8 cellular contexts compared by ENCODE assay signal in the genomic region with DNA sequence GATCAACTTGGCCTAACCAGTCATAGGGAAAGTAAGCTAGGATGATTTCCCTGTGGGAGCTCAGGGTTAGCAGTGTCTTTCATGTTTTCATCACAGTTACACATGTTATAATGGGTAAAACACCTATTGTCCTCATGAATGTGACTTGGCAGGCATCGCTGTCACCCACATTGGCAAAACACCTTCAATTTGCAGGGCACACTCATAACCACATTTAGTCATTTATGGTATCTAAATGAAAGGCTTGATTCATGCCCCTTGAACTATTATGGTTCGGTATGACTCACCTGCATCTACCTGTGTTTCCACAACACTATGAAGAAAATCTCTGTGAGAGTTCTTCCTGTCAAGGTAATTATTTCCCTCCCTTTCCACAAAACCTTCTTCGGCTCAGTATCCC. TPM values are rescaled to one million over a fixed set of nuclear protein-coding genes. Genes with fewer than 3 reads are reported as not detected.
DNase-seq lines count a peak whose midpoint lies in the region; ATAC-seq and TF ChIP-seq lines count a peak whose summit lies in the region.

No MANE protein-coding gene starts in this region.

- peak; percentile 25 for TF ChIP-seq RAD21 in HCT116 (IDR thresholded peaks at IDR 0.05; ENCODE audit: low read depth)

- CTCF ChIA-PET in HCT116 (lab: Charles Lee) = interaction anchor here (0.6 to 3.5 kb wide), 20 partner anchors 10 to 1019 kb away, joined by 3 to 39 read pairs (median 5); a partner anchor contains a TSS

- 83% methylated on average over 3 of the region's 3 CpGs for whole genome bisulfite sequencing in right cardiac atrium

- RAD21 ChIA-PET in HCT116 (lab: Charles Lee; ENCODE audit: low non-redundant PET in 1 of 2, low total read pairs in 2 of 2, uncharacterized antibody in 2 of 2, unreplicated experiment in 2 of 2) = interaction anchor here in 1 of 2 experiments (0.6 to 1.1 kb wide), 2 partner anchors 85 to 112 kb away, joined by 3 to 9 read pairs; no protein-coding TSS in a partner anchor

- no peaks in the 10 kb centered on the region for H3K79me2 ChIP-seq in HCT116 (ENCODE audit: insufficient read depth, low read length)

- no peaks in the 10 kb centered on the region for H3K9me3 ChIP-seq in HCT116 (ENCODE audit: control insufficient read depth in 1 of 2, insufficient read depth in 1 of 2, low read depth in 1 of 2, low read length in 2 of 2)
- H3K9me3 ChIP-seq in lower lobe of right lung = no peaks in the 10 kb centered on the region
- no peaks in the 10 kb centered on the region for H3K9me3 ChIP-seq in right cardiac atrium (ENCODE audit: control insufficient read depth, low read length)

- TF ChIP-seq POLR2A in HCT116 (IDR thresholded peaks at IDR 0.05; ENCODE audit: borderline replicate concordance, extremely low read depth, insufficient read depth, insufficient read length) = no peak

- H3K36me3 ChIP-seq in HCT116 (ENCODE audit: control insufficient read depth in 1 of 2, insufficient read depth in 2 of 2, low read length in 2 of 2) (no peaks in the 10 kb centered on the region), lower lobe of right lung (no peaks in the 10 kb centered on the region)

- ATAC-seq in GM18511 (IDR thresholded peaks at IDR 0.05; ENCODE audit: unreplicated experiment) (peak; percentile 62), HCT116 (peak; percentile 86), lower lobe of right lung (peak; percentile 53 to 89), right cardiac atrium (no peak)

- peak overlapping the region; percentile 21; the same call in 1 of the 2 replicates for H3K27ac ChIP-seq in HCT116 (ENCODE audit: low read depth, low read length)
- H3K27ac ChIP-seq in lower lobe of right lung = no peak overlapping the region
- H3K27ac ChIP-seq in right cardiac atrium (ENCODE audit: low read length) = no peak overlapping the region

- no peaks in the 10 kb centered on the region for H3K27me3 ChIP-seq in HCT116 (ENCODE audit: insufficient read depth, low read length)
- no peaks in the 10 kb centered on the region for H3K27me3 ChIP-seq in lower lobe of right lung (ENCODE audit: low read depth)
- H3K27me3 ChIP-seq in right cardiac atrium (ENCODE audit: control insufficient read depth, insufficient read depth) = no peaks in the 10 kb centered on the region

- H3K4me2 ChIP-seq in HCT116 (ENCODE audit: low read length) = peak overlapping the region; percentile 55

- peak overlapping the region in 1 of 2 experiments; percentile 6; a peak in 1 of 4 replicates for H3K4me3 ChIP-seq in HCT116 (replicated peaks in 1 of 2; ENCODE audit: low read depth in 1 of 2, low read length in 2 of 2)
- H3K4me3 ChIP-seq in lower lobe of right lung = no peak overlapping the region
- no peak overlapping the region for H3K4me3 ChIP-seq in right cardiac atrium (ENCODE audit: low read length)

- H3K4me1 ChIP-seq in HCT116 (ENCODE audit: control insufficient read depth in 1 of 2, insufficient read depth in 2 of 2, low read length in 2 of 2) (peaks cover 16 to 32% of the 10 kb centered on the region in 2 experiments), lower lobe of right lung (peaks cover 36% of the 10 kb centered on the region), right cardiac atrium (ENCODE audit: control insufficient read depth, insufficient read depth, low read length) (no peaks in the 10 kb centered on the region)

- DNase-seq in HCT116 (ENCODE audit: low read depth, low spot score) (peak; percentile 89), NCI-H774 (lab: John Stamatoyannopoulos, UW) (peak; percentile 60), lower lobe of right lung (no peak), NOMO-1 (lab: John Stamatoyannopoulos, UW; ENCODE audit: unreplicated experiment in 2 of 2) (no peak), right cardiac atrium (no peak), T1000 (lab: John Stamatoyannopoulos, UW) (no peak), NOMO-1 treated with dmso at 0.1 percent for 144 hours (lab: John Stamatoyannopoulos, UW; ENCODE audit: unreplicated experiment) (no peak)

- BruUV-seq in HCT116 (replicated peaks; lab: Mats Ljungman, UMichigan) = no TSS peak

- no peak overlapping the region for H3K9ac ChIP-seq in HCT116 (ENCODE audit: low read length)

- intact Hi-C loops in HCT116 (cut with micrococcal nuclease) (loop anchor here (1.0 to 2.0 kb wide), 3 partner anchors 49 to 89 kb away; a partner anchor contains a TSS), lower lobe of right lung (cut with DNase I) (loop anchor here (5.0 kb wide), 1 partner anchor 86 kb away; no protein-coding TSS in a partner anchor), right cardiac atrium (cut with DNase I) (loop anchor here in 3 of 4 donors (2.0 to 5.0 kb wide), 2 partner anchors 86 to 89 kb away; a partner anchor contains a TSS)

- no peaks in the 10 kb centered on the region for H4K20me1 ChIP-seq in HCT116 (ENCODE audit: insufficient read depth)

- no peaks in the 10 kb centered on the region for H3K9me2 ChIP-seq in HCT116 (ENCODE audit: insufficient read depth)

- TF ChIP-seq CTCF in HCT116 (IDR thresholded peaks at IDR 0.05 in 2 of 3, conservative IDR thresholded peaks at IDR 0.05 in 1 of 3; ENCODE audit: borderline replicate concordance in 1 of 3, insufficient read depth in 1 of 3, low read depth in 2 of 3, low read length in 2 of 3) = no peak
- no peak for TF ChIP-seq CTCF in lower lobe of right lung (IDR thresholded peaks at IDR 0.05)

- no peak overlapping the region for H2AFZ ChIP-seq in HCT116 (ENCODE audit: low read depth, low read length, poor library complexity, severe bottlenecking)

- POLR2A ChIA-PET in HCT116 (lab: Charles Lee) = interaction anchor here (1.7 kb wide), 1 partner anchor 89 kb away, joined by 7 read pairs; a partner anchor contains a TSS

TF ChIP-seq in HCT116, 20 proteins besides CTCF, POLR2A, EP300 and RAD21 (continues in another document):
- TF ChIP-seq TCF7L2 (IDR thresholded peaks at IDR 0.05; ENCODE audit: borderline replicate concordance, extremely low read depth, insufficient read depth, insufficient read length) (peak; percentile 65), ZNF274 (IDR thresholded peaks at IDR 0.05; ENCODE audit: low read depth, low read length) (no peak), EGR1 (IDR thresholded peaks at IDR 0.05; ENCODE audit: low read depth) (peak; percentile 53), CBX3 (IDR thresholded peaks at IDR 0.05; ENCODE audit: low read depth) (peak; percentile 96), POLR2AphosphoS5 (IDR thresholded peaks at IDR 0.05; ENCODE audit: low read depth, low read length) (peak; percentile 26; the same call in 1 of the 2 replicates), SIN3A (IDR thresholded peaks at IDR 0.05; ENCODE audit: low read depth) (peak; percentile 91), JUND (IDR thresholded peaks at IDR 0.05) (peak; percentile 96), SP1 (IDR thresholded peaks at IDR 0.05; ENCODE audit: low read depth) (peak; percentile 91), EZH2phosphoT487 (IDR thresholded peaks at IDR 0.05; ENCODE audit: borderline replicate concordance) (no peak), EZH2 (IDR thresholded peaks at IDR 0.05) (no peak), CEBPB (IDR thresholded peaks at IDR 0.05; ENCODE audit: low read depth) (peak; percentile 82), FOSL1 (IDR thresholded peaks at IDR 0.05; ENCODE audit: low read depth) (peak; percentile 98)
- TF ChIP-seq, protein P1, sequence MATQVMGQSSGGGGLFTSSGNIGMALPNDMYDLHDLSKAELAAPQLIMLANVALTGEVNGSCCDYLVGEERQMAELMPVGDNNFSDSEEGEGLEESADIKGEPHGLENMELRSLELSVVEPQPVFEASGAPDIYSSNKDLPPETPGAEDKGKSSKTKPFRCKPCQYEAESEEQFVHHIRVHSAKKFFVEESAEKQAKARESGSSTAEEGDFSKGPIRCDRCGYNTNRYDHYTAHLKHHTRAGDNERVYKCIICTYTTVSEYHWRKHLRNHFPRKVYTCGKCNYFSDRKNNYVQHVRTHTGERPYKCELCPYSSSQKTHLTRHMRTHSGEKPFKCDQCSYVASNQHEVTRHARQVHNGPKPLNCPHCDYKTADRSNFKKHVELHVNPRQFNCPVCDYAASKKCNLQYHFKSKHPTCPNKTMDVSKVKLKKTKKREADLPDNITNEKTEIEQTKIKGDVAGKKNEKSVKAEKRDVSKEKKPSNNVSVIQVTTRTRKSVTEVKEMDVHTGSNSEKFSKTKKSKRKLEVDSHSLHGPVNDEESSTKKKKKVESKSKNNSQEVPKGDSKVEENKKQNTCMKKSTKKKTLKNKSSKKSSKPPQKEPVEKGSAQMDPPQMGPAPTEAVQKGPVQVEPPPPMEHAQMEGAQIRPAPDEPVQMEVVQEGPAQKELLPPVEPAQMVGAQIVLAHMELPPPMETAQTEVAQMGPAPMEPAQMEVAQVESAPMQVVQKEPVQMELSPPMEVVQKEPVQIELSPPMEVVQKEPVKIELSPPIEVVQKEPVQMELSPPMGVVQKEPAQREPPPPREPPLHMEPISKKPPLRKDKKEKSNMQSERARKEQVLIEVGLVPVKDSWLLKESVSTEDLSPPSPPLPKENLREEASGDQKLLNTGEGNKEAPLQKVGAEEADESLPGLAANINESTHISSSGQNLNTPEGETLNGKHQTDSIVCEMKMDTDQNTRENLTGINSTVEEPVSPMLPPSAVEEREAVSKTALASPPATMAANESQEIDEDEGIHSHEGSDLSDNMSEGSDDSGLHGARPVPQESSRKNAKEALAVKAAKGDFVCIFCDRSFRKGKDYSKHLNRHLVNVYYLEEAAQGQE (IDR thresholded peaks at IDR 0.05; ENCODE audit: low read depth) = no peak
- TF ChIP-seq, protein P2, sequence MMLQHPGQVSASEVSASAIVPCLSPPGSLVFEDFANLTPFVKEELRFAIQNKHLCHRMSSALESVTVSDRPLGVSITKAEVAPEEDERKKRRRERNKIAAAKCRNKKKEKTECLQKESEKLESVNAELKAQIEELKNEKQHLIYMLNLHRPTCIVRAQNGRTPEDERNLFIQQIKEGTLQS (IDR thresholded peaks at IDR 0.05) = peak; percentile 69
- TF ChIP-seq, protein P3, sequence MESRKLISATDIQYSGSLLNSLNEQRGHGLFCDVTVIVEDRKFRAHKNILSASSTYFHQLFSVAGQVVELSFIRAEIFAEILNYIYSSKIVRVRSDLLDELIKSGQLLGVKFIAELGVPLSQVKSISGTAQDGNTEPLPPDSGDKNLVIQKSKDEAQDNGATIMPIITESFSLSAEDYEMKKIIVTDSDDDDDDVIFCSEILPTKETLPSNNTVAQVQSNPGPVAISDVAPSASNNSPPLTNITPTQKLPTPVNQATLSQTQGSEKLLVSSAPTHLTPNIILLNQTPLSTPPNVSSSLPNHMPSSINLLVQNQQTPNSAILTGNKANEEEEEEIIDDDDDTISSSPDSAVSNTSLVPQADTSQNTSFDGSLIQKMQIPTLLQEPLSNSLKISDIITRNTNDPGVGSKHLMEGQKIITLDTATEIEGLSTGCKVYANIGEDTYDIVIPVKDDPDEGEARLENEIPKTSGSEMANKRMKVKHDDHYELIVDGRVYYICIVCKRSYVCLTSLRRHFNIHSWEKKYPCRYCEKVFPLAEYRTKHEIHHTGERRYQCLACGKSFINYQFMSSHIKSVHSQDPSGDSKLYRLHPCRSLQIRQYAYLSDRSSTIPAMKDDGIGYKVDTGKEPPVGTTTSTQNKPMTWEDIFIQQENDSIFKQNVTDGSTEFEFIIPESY (IDR thresholded peaks at IDR 0.05; ENCODE audit: extremely low read depth, insufficient replicate concordance, low read length) = no peak

RNA-seq across cellular contexts. Expression of a gene that starts 49.2 kb away (rescaled TPM):
- total RNA-seq in HCT116 (2021; ENCODE audit: unreplicated experiment) (3.7 TPM), lower lobe of right lung (7.4 TPM), right cardiac atrium (1 to 10 TPM; 2.6 to 5.8 (median 4.4) TPM)
- 0.70 and 0.75 TPM in 2 replicates for polyA plus RNA-seq in HCT116 (2012)
- 1.00 TPM for polyA plus RNA-seq in right cardiac atrium

Comparison
In these comparisons a context has a peak if more than half of its experiments do, and no peak if none do; other contexts are left out.
1. ATAC-seq: peak in GM18511 (single experiment), HCT116 (single experiment) and lower lobe of right lung (2 of 2); none in right cardiac atrium (0 of 2).
2. DNase-seq: peak in HCT116 (single experiment) and NCI-H774 (single experiment); none in lower lobe of right lung (single experiment), NOMO-1 (0 of 2), right cardiac atrium (0 of 3), T1000 (single experiment) and NOMO-1 treated with dmso at 0.1 percent for 144 hours (single experiment).